Comparison of ENCODE assay signal across 8 cellular contexts in genomic region chr11:113994077-113994954, GRCh38. TPM values are rescaled to one million over a fixed set of nuclear protein-coding genes. Genes with fewer than 3 reads are reported as not detected.
DNase-seq lines count a peak whose midpoint lies in the region; ATAC-seq and TF ChIP-seq lines count a peak whose summit lies in the region.

No MANE protein-coding gene starts in this region.

- no peaks in the 10 kb centered on the region for H3K36me3 Mint-ChIP-seq in activated CD4-positive, alpha-beta memory T cell treated with anti-CD3 and anti-CD28 coated beads for 36 hours

- no peak overlapping the region for H3K4me2 ChIP-seq in osteoblast (ENCODE audit: insufficient read depth, low read length)

- H3K9me3 Mint-ChIP-seq in activated CD4-positive, alpha-beta memory T cell treated with anti-CD3 and anti-CD28 coated beads for 36 hours, result no peaks in the 10 kb centered on the region

- ATAC-seq in HG02763 (IDR thresholded peaks at IDR 0.05; ENCODE audit: unreplicated experiment) (no peak), HG03460 (IDR thresholded peaks at IDR 0.05; ENCODE audit: unreplicated experiment) (no peak)

- POLR2A ChIA-PET in activated CD4-positive, alpha-beta memory T cell treated with anti-CD3 and anti-CD28 coated beads for 36 hours (lab: Charles Lee), result no interaction called here

- peaks cover 0 to 7% (median 0%) of the 10 kb centered on the region in 4 donors for H3K4me1 ChIP-seq in esophagus muscularis mucosa
- H3K4me1 ChIP-seq in osteoblast (ENCODE audit: insufficient read depth, low read length), result no peaks in the 10 kb centered on the region

- H3K4me3 ChIP-seq in esophagus muscularis mucosa (no peak overlapping the region), osteoblast (ENCODE audit: insufficient read depth, low read length) (no peak overlapping the region)

- TF ChIP-seq EP300 in esophagus muscularis mucosa (IDR thresholded peaks at IDR 0.05), result no peak

- peak; percentile 65 to 79 (median 67) for TF ChIP-seq CTCF in esophagus muscularis mucosa (IDR thresholded peaks at IDR 0.05)
- peak; percentile 61 for TF ChIP-seq CTCF in osteoblast (IDR thresholded peaks at IDR 0.05; ENCODE audit: extremely low read depth, low read depth, low read length)

- H3K27me3 Mint-ChIP-seq in activated CD4-positive, alpha-beta memory T cell treated with anti-CD3 and anti-CD28 coated beads for 36 hours, result peaks cover 21% of the 10 kb centered on the region

- intact Hi-C loops in activated CD4-positive, alpha-beta memory T cell treated with anti-CD3 and anti-CD28 coated beads for 36 hours (cut with micrococcal nuclease), result loop anchor here (1.0 to 2.0 kb wide), 2 partner anchors 98 to 267 kb away; no protein-coding TSS in a partner anchor
- intact Hi-C loops in esophagus muscularis mucosa (cut with DNase I), result loop anchor here (5.0 kb wide), 1 partner anchor 268 kb away; no protein-coding TSS in a partner anchor

- H3K9me3 ChIP-seq in esophagus muscularis mucosa (no peaks in the 10 kb centered on the region), osteoblast (ENCODE audit: low read depth, low read length) (no peaks in the 10 kb centered on the region)

- H3K27me3 ChIP-seq in esophagus muscularis mucosa (peaks cover 0 to 79% (median 10%) of the 10 kb centered on the region in 4 donors), osteoblast (ENCODE audit: insufficient read depth, low read length) (no peaks in the 10 kb centered on the region)

- no peaks in the 10 kb centered on the region for H3K4me1 Mint-ChIP-seq in activated CD4-positive, alpha-beta memory T cell treated with anti-CD3 and anti-CD28 coated beads for 36 hours (ENCODE audit: low read depth)

- TF ChIP-seq POLR2A in esophagus muscularis mucosa (IDR thresholded peaks at IDR 0.05; ENCODE audit: low read depth), result no peak

- H4K20me1 ChIP-seq in osteoblast (ENCODE audit: insufficient read depth, low read length), result no peaks in the 10 kb centered on the region

- H3K36me3 ChIP-seq in esophagus muscularis mucosa, result no peaks in the 10 kb centered on the region
- no peaks in the 10 kb centered on the region for H3K36me3 ChIP-seq in osteoblast (ENCODE audit: insufficient read depth, low read length)

- WGBS in esophagus muscularis mucosa, result 9% methylated on average over 5 of the region's 6 CpGs

- CTCF ChIA-PET in activated CD4-positive, alpha-beta memory T cell treated with anti-CD3 and anti-CD28 coated beads for 36 hours (lab: Charles Lee), result interaction anchor here (0.5 to 7.0 kb wide), 14 partner anchors 14 to 288 kb away, joined by 3 to 228 read pairs (median 3); no protein-coding TSS in a partner anchor

- H3K27ac ChIP-seq in esophagus muscularis mucosa (replicated peaks in 1 of 4) (no peak overlapping the region), osteoblast (ENCODE audit: low read depth, low read length) (no peak overlapping the region)

- peak; percentile 34 for DNase-seq in COLO829 (ENCODE audit: low spot score)
- peak; percentile 36 for DNase-seq in HuH-7 (ENCODE audit: low spot score)
- peak; percentile 34 for DNase-seq in activated CD4-positive, alpha-beta memory T cell treated with anti-CD3 and anti-CD28 coated beads for 36 hours
- DNase-seq in esophagus muscularis mucosa (ENCODE audit: extremely low spot score), result no peak
- DNase-seq in osteoblast (ENCODE audit: insufficient read length, low spot score, missing footprints), result no peak
- no peak for DNase-seq in SKM-1 treated with dmso at 0.1 percent for 144 hours (lab: John Stamatoyannopoulos, UW; ENCODE audit: unreplicated experiment)

- H3K79me2 ChIP-seq in osteoblast (ENCODE audit: insufficient read depth, low read length), result no peaks in the 10 kb centered on the region

- H3K4me3 Mint-ChIP-seq in activated CD4-positive, alpha-beta memory T cell treated with anti-CD3 and anti-CD28 coated beads for 36 hours, result no peak overlapping the region

- H3K27ac Mint-ChIP-seq in activated CD4-positive, alpha-beta memory T cell treated with anti-CD3 and anti-CD28 coated beads for 36 hours, result no peak overlapping the region

- H2AFZ ChIP-seq in osteoblast (ENCODE audit: low read length), result no peak overlapping the region

RNA-seq across cellular contexts. Expression of gene HTR3A, which starts 19.4 kb away (rescaled TPM):
- not detected for total RNA-seq in activated CD4-positive, alpha-beta memory T cell treated with anti-CD3 and anti-CD28 coated beads for 36 hours
- 1 to 10 TPM in 2 of 4 donors, under 1 TPM in 2; 0.42 to 1.8 (median 0.90) TPM for total RNA-seq in esophagus muscularis mucosa
- total RNA-seq in osteoblast, result not detected in 2 replicates

Comparison
In these comparisons a context has a peak if more than half of its experiments do, and no peak if none do; other contexts are left out.
1. DNase-seq: peak in COLO829 (single experiment), HuH-7 (single experiment) and activated CD4-positive, alpha-beta memory T cell treated with anti-CD3 and anti-CD28 coated beads for 36 hours (single experiment); none in esophagus muscularis mucosa (single experiment), osteoblast (single experiment) and SKM-1 treated with dmso at 0.1 percent for 144 hours (single experiment).